19 cellular contexts compared by ENCODE assay signal in genomic region chr5:102651466-102651865, GRCh38.
DNase-seq lines count a peak whose midpoint lies in the region; ATAC-seq lines count a peak whose summit lies in the region.
"Had no signal": no experiment of that assay in that cellular context is flagged by ENCODE, and none has a peak within 500 bp of the region (broad histone marks: within the 10 kb centered on the region; RNA-seq: fewer than 3 reads in every experiment).

No MANE protein-coding gene starts in this region.

- no peak overlapping the region for H3K4me3 ChIP-seq in GM23248
- no peak overlapping the region for H3K4me3 ChIP-seq in effector memory CD4-positive, alpha-beta T cell (ENCODE audit: insufficient read depth, low read depth, low read length, poor library complexity, severe bottlenecking)
- H3K4me3 ChIP-seq: BLaER1 treated with 17β-estradiol and CSF1 and Interleukin-3, amounts not matched to agents 10 nM and 100 nM; PC-9 had no signal

- H3K9me3 ChIP-seq in GM23248 (ENCODE audit: low read depth), result no peaks in the 10 kb centered on the region
- no peaks in the 10 kb centered on the region for H3K9me3 ChIP-seq in effector memory CD4-positive, alpha-beta T cell (ENCODE audit: control insufficient read depth, low read length)

- H2AFZ ChIP-seq in GM23248, result no peak overlapping the region
- H2AFZ ChIP-seq: PC-9 had no signal

- peak; percentile 25 for DNase-seq in GM23248
- DNase-seq in NCI-H226, result peak; percentile 27
- DNase-seq in amniotic epithelial cell (ENCODE audit: low read depth), result peak; percentile 57
- peak; percentile 7 for DNase-seq in renal cortical epithelial cell (ENCODE audit: low read depth)
- DNase-seq in Right ventricle myocardium inferior (ENCODE audit: missing footprints), result no peak
- DNase-seq in DMS153 treated with DMSO at 0.1 percent for 48 hours (lab: John Stamatoyannopoulos, UW; ENCODE audit: unreplicated experiment), result no peak
- no peak for DNase-seq in effector memory CD4-positive, alpha-beta T cell
- DNase-seq: DMS79, GF-D8, GOT3, Karpas-422, NCI-H1417, NCI-H2081, NCI-H2227 treated with DMSO at 0.1 percent for 48 hours, PC-9, SHP77 treated with DMSO at 0.1 percent for 48 hours, T-helper 17 cell had no signal

- no peak overlapping the region for H3K9ac ChIP-seq in GM23248
- H3K9ac ChIP-seq: BLaER1 treated with 17β-estradiol and CSF1 and Interleukin-3, amounts not matched to agents 10 nM and 100 nM had no signal

- 58 to 62% methylated on average over 3 of the region's 3 CpGs for WGBS in GM23248 (ENCODE audit: low coverage in 1 of 2, low lambda C conversion rate in 2 of 2, missing lambda C conversion rate in 2 of 2), 2 experiments

- no peaks in the 10 kb centered on the region for H3K9me2 ChIP-seq in GM23248 (ENCODE audit: insufficient read depth)

- H3K27ac ChIP-seq in GM23248, result no peak overlapping the region
- H3K27ac ChIP-seq in effector memory CD4-positive, alpha-beta T cell (ENCODE audit: insufficient read depth, low read length, poor library complexity, severe bottlenecking), result no peak overlapping the region
- H3K27ac ChIP-seq: BLaER1 treated with 17β-estradiol and CSF1 and Interleukin-3, amounts not matched to agents 10 nM and 100 nM; PC-9 had no signal

- no peak for ATAC-seq in Right ventricle myocardium inferior
- ATAC-seq: HepG2, T-helper 17 cell had no signal

- no peaks in the 10 kb centered on the region for H3K27me3 ChIP-seq in GM23248 (replicated peaks; ENCODE audit: insufficient read depth)
- H3K27me3 ChIP-seq in effector memory CD4-positive, alpha-beta T cell (replicated peaks; ENCODE audit: control insufficient read depth, insufficient read depth, low read length, poor library complexity, severe bottlenecking), result no peaks in the 10 kb centered on the region
- H3K27me3 ChIP-seq: BLaER1 treated with 17β-estradiol and CSF1 and Interleukin-3, amounts not matched to agents 10 nM and 100 nM had no signal

- H3K79me2 ChIP-seq in GM23248 (ENCODE audit: insufficient read depth), result no peaks in the 10 kb centered on the region

- peaks cover 14% of the 10 kb centered on the region; the same call in 1 of the 2 replicates for H3K4me1 ChIP-seq in GM23248 (ENCODE audit: insufficient read depth)
- H3K4me1 ChIP-seq in effector memory CD4-positive, alpha-beta T cell (ENCODE audit: control insufficient read depth, insufficient read depth, low read length, poor library complexity, severe bottlenecking), result no peaks in the 10 kb centered on the region
- H3K4me1 ChIP-seq: BLaER1 treated with 17β-estradiol and CSF1 and Interleukin-3, amounts not matched to agents 10 nM and 100 nM had no signal

- H3F3A ChIP-seq in GM23248 (ENCODE audit: insufficient read depth), result no peaks in the 10 kb centered on the region

- no peaks in the 10 kb centered on the region for H3K36me3 ChIP-seq in GM23248 (ENCODE audit: low read depth)
- no peaks in the 10 kb centered on the region for H3K36me3 ChIP-seq in effector memory CD4-positive, alpha-beta T cell (ENCODE audit: control insufficient read depth, insufficient read depth, low read length)
- H3K36me3 ChIP-seq: BLaER1 treated with 17β-estradiol and CSF1 and Interleukin-3, amounts not matched to agents 10 nM and 100 nM had no signal

- intact Hi-C loops in Right ventricle myocardium inferior (cut with DNase I), result no loop called here

- H4K20me1 ChIP-seq in GM23248 (ENCODE audit: insufficient read depth), result no peaks in the 10 kb centered on the region
- H4K20me1 ChIP-seq: BLaER1 treated with 17β-estradiol and CSF1 and Interleukin-3, amounts not matched to agents 10 nM and 100 nM had no signal

- no peak overlapping the region for H3K4me2 ChIP-seq in GM23248 (ENCODE audit: unreplicated experiment)
- H3K4me2 ChIP-seq: BLaER1 treated with 17β-estradiol and CSF1 and Interleukin-3, amounts not matched to agents 10 nM and 100 nM; PC-9 had no signal

- in situ Hi-C loops in GM23248 (cut with MboI), result no loop called here

Comparison
In these comparisons a context has a peak if more than half of its experiments do, and no peak if none do; other contexts are left out.
1. DNase-seq: peak in GM23248 (single experiment), NCI-H226 (single experiment), amniotic epithelial cell (single experiment) and renal cortical epithelial cell (single experiment); none in Right ventricle myocardium inferior (single experiment), DMS153 treated with DMSO at 0.1 percent for 48 hours (single experiment) and effector memory CD4-positive, alpha-beta T cell (0 of 3).